1 cellular context compared by ENCODE assay signal in genomic region chr17:50802609-50803571, GRCh38.
A peak's percentile ranks its signal among the peaks of the same experiment; 100 is the strongest.
TF ChIP-seq lines count a peak whose summit lies in the region.

No MANE protein-coding gene starts in this region.

TF ChIP-seq in HepG2, 621 proteins besides CTCF, POLR2A, EP300 and RAD21 (continues in another document):
- TF ChIP-seq ZNF709 (CRISPR knock-in tag; IDR thresholded peaks at IDR 0.05), result 0 out of 2 replicates have a peak, but pooled peaks have one; percentile 6
- peak; percentile 51; the same call in 1 of the 2 replicates for TF ChIP-seq ZFP91 (CRISPR knock-in tag; IDR thresholded peaks at IDR 0.05; ENCODE audit: borderline replicate concordance)
- TF ChIP-seq SRSF9 (IDR thresholded peaks at IDR 0.05; ENCODE audit: borderline replicate concordance, insufficient read depth, low read depth, low read length, poor library complexity, severe bottlenecking), result no peak
- peak; percentile 6; the same call in 1 of the 2 replicates for TF ChIP-seq GMEB1 (CRISPR knock-in tag; IDR thresholded peaks at IDR 0.05; ENCODE audit: borderline replicate concordance)
- no peak for TF ChIP-seq ZNF138 (CRISPR knock-in tag; IDR thresholded peaks at IDR 0.05; ENCODE audit: low read depth)
- no peak for TF ChIP-seq ZNF44 (CRISPR knock-in tag; IDR thresholded peaks at IDR 0.05)
- no peak for TF ChIP-seq FOXK1 (CRISPR knock-in tag; IDR thresholded peaks at IDR 0.05; ENCODE audit: borderline replicate concordance, low read depth)
- TF ChIP-seq ZNF558 (CRISPR knock-in tag; IDR thresholded peaks at IDR 0.05; ENCODE audit: borderline replicate concordance), result no peak
- no peak for TF ChIP-seq ZNF142 (CRISPR knock-in tag; IDR thresholded peaks at IDR 0.05)
- no peak for TF ChIP-seq SP4 (CRISPR knock-in tag; IDR thresholded peaks at IDR 0.05)
- peak; percentile 57 for TF ChIP-seq NR2F2 (IDR thresholded peaks at IDR 0.05; ENCODE audit: borderline replicate concordance, low read depth)
- TF ChIP-seq NBN (conservative IDR thresholded peaks at IDR 0.05), result no peak
- peak; percentile 39; the same call in 1 of the 2 replicates for TF ChIP-seq FOXP4 (CRISPR knock-in tag; IDR thresholded peaks at IDR 0.05)
- no peak for TF ChIP-seq PHF5A (CRISPR knock-in tag; IDR thresholded peaks at IDR 0.05; ENCODE audit: low read depth, unreplicated experiment)
- TF ChIP-seq TEAD2 (CRISPR knock-in tag; IDR thresholded peaks at IDR 0.05), result no peak
- TF ChIP-seq ZSCAN29 (CRISPR knock-in tag; conservative IDR thresholded peaks at IDR 0.05), result peak; percentile 42; the same call in 1 of the 2 replicates
- TF ChIP-seq CHCHD3 (CRISPR knock-in tag; IDR thresholded peaks at IDR 0.05), result no peak
- TF ChIP-seq ZNF251 (CRISPR knock-in tag; IDR thresholded peaks at IDR 0.05), result 0 out of 2 replicates have a peak, but pooled peaks have one; percentile 30
- peak; percentile 20; the same call in 1 of the 2 replicates for TF ChIP-seq ZNF460 (CRISPR knock-in tag; IDR thresholded peaks at IDR 0.05; ENCODE audit: borderline replicate concordance)
- peak; percentile 52; the same call in 1 of the 2 replicates for TF ChIP-seq ETV5 (CRISPR knock-in tag; IDR thresholded peaks at IDR 0.05; ENCODE audit: borderline replicate concordance)
- TF ChIP-seq TEAD3 (CRISPR knock-in tag; optimal IDR thresholded peaks at IDR 0.05; ENCODE audit: borderline replicate concordance), result no peak
- peak; percentile 53; the same call in 1 of the 2 replicates for TF ChIP-seq RXRA (CRISPR knock-in tag; IDR thresholded peaks at IDR 0.05)
- peak; percentile 60; the same call in 1 of the 2 replicates for TF ChIP-seq MTA1 (CRISPR knock-in tag; IDR thresholded peaks at IDR 0.05; ENCODE audit: borderline replicate concordance)
- no peak for TF ChIP-seq HBP1 (CRISPR knock-in tag; IDR thresholded peaks at IDR 0.05; ENCODE audit: low read depth)
- TF ChIP-seq GABPA (IDR thresholded peaks at IDR 0.05; ENCODE audit: low read depth, low read length), result no peak
- peak; percentile 23; the same call in 1 of the 2 replicates for TF ChIP-seq GABPA (CRISPR knock-in tag; IDR thresholded peaks at IDR 0.05; ENCODE audit: low read depth)
- TF ChIP-seq ARID3A (IDR thresholded peaks at IDR 0.05; ENCODE audit: low read depth, low read length), result no peak
- 0 out of 2 replicates have a peak, but pooled peaks have one; percentile 43 for TF ChIP-seq ZNF704 (CRISPR knock-in tag; IDR thresholded peaks at IDR 0.05; ENCODE audit: borderline replicate concordance)
- no peak for TF ChIP-seq ZBTB2 (CRISPR knock-in tag; IDR thresholded peaks at IDR 0.05; ENCODE audit: low read depth)
- no peak for TF ChIP-seq ZSCAN12 (CRISPR knock-in tag; IDR thresholded peaks at IDR 0.05)
- peak; percentile 68; the same call in 1 of the 2 replicates for TF ChIP-seq TBX2 (CRISPR knock-in tag; IDR thresholded peaks at IDR 0.05; ENCODE audit: borderline replicate concordance)
- no peak for TF ChIP-seq SATB2 (CRISPR knock-in tag; IDR thresholded peaks at IDR 0.05)
- TF ChIP-seq RORA (CRISPR knock-in tag; IDR thresholded peaks at IDR 0.05), result no peak
- TF ChIP-seq CBX5 (CRISPR knock-in tag; IDR thresholded peaks at IDR 0.05; ENCODE audit: borderline replicate concordance), result no peak
- peak; percentile 95 for TF ChIP-seq ZNF121 (CRISPR knock-in tag; IDR thresholded peaks at IDR 0.05)
- peak; percentile 29 for TF ChIP-seq GABPB1 (CRISPR knock-in tag; IDR thresholded peaks at IDR 0.05)
- TF ChIP-seq ZMYM2 (CRISPR knock-in tag; IDR thresholded peaks at IDR 0.05), result 0 out of 2 replicates have a peak, but pooled peaks have one; percentile 28
- no peak for TF ChIP-seq MZF1 (CRISPR knock-in tag; IDR thresholded peaks at IDR 0.05; ENCODE audit: borderline replicate concordance)
- TF ChIP-seq MAFK (conservative IDR thresholded peaks at IDR 0.05 in 1 of 2, IDR thresholded peaks at IDR 0.05 in 1 of 2; ENCODE audit: low read length in 2 of 2), result no peak
- peak; percentile 35 for TF ChIP-seq ASH2L (IDR thresholded peaks at IDR 0.05; ENCODE audit: insufficient read length, low read depth, low read length)
- 0 out of 2 replicates have a peak, but pooled peaks have one; percentile 38 for TF ChIP-seq ZNF264 (CRISPR knock-in tag; IDR thresholded peaks at IDR 0.05)
- TF ChIP-seq ZBTB20 (CRISPR knock-in tag; IDR thresholded peaks at IDR 0.05; ENCODE audit: borderline replicate concordance, low read depth), result no peak
- TF ChIP-seq ZNF343 (CRISPR knock-in tag; IDR thresholded peaks at IDR 0.05), result peak; percentile 68
- 0 out of 2 replicates have a peak, but pooled peaks have one; percentile 17 for TF ChIP-seq SAP130 (CRISPR knock-in tag; IDR thresholded peaks at IDR 0.05; ENCODE audit: low read depth)
- 0 out of 2 replicates have a peak, but pooled peaks have one; percentile 44 for TF ChIP-seq FOXJ3 (CRISPR knock-in tag; IDR thresholded peaks at IDR 0.05; ENCODE audit: borderline replicate concordance)
- TF ChIP-seq IKZF5 (CRISPR knock-in tag; IDR thresholded peaks at IDR 0.05), result 0 out of 2 replicates have a peak, but pooled peaks have one; percentile 10
